ENCODE assay signal across 1 cellular context in genomic region chr4:144910753-144911152, GRCh38.
TF ChIP-seq lines count a peak whose summit lies in the region.

No MANE protein-coding gene starts in this region.

TF ChIP-seq in GM23338, 12 proteins besides CTCF, POLR2A, EP300 and RAD21 (continued from another document):
- no peak for TF ChIP-seq REST (IDR thresholded peaks at IDR 0.05; ENCODE audit: unreplicated experiment)
- no peak for TF ChIP-seq EZH2phosphoT487 (IDR thresholded peaks at IDR 0.05; ENCODE audit: unreplicated experiment)
